Comparison of ENCODE assay signal across 19 cellular contexts in genomic region chr2:223618172-223619035, GRCh38. TPM values are rescaled to one million over a fixed set of nuclear protein-coding genes. Genes with fewer than 3 reads are reported as not detected.
A peak's percentile ranks its signal among the peaks of the same experiment; 100 is the strongest.
DNase-seq lines count a peak whose midpoint lies in the region; ATAC-seq and TF ChIP-seq lines count a peak whose summit lies in the region.
"Had no signal": no experiment of that assay in that cellular context is flagged by ENCODE, and none has a peak within 500 bp of the region (broad histone marks: within the 10 kb centered on the region; RNA-seq: fewer than 3 reads in every experiment).

No MANE protein-coding gene starts in this region.

- TF ChIP-seq EP300 in upper lobe of left lung (IDR thresholded peaks at IDR 0.05) (no peak), stomach (IDR thresholded peaks at IDR 0.05) (no peak)

- no peak for TF ChIP-seq POLR2A in upper lobe of left lung (IDR thresholded peaks at IDR 0.05)
- TF ChIP-seq POLR2A in stomach (IDR thresholded peaks at IDR 0.05) = no peak

- H3K36me3 ChIP-seq in upper lobe of right lung = no peaks in the 10 kb centered on the region
- no peaks in the 10 kb centered on the region for H3K36me3 ChIP-seq in upper lobe of left lung
- no peaks in the 10 kb centered on the region for H3K36me3 ChIP-seq in stomach

- DNase-seq in DMS 273 (lab: John Stamatoyannopoulos, UW; ENCODE audit: unreplicated experiment) = peak; percentile 30
- DNase-seq in DMS 273 treated with DMSO at 0.1 percent for 48 hours (lab: John Stamatoyannopoulos, UW) = no peak
- DNase-seq in astrocyte of the cerebellum (ENCODE audit: low read depth) = no peak
- peak; percentile 84 for DNase-seq in iPS-NIHi11 (ENCODE audit: low spot score)
- DNase-seq in upper lobe of right lung = no peak
- DNase-seq in NCI-H2081 treated with DMSO at 0.1 percent for 48 hours (lab: John Stamatoyannopoulos, UW) = no peak
- DNase-seq in upper lobe of left lung = no peak
- DNase-seq in stomach = no peak
- DNase-seq: activated CD4-positive, alpha-beta T cell treated with anti-CD3 and anti-CD28 coated beads for 4 hours; activated CD8-positive, alpha-beta memory T cell treated with anti-CD3 and anti-CD28 coated beads, Interleukin-2, amount 50 U/mL, for 4 hours; activated effector memory CD4-positive, alpha-beta T cell treated with anti-CD3 and anti-CD28 coated beads, Interleukin-2, amount 50 U/mL, for 16 hours; DMS79 treated with DMSO at 0.1 percent for 48 hours; HFFc6; NCI-H2081; NCI-H524 treated with DMSO at 0.1 percent for 48 hours; PC-9; testis had no signal

- no peaks in the 10 kb centered on the region for H3K9me3 ChIP-seq in upper lobe of right lung
- no peaks in the 10 kb centered on the region for H3K9me3 ChIP-seq in upper lobe of left lung
- no peaks in the 10 kb centered on the region for H3K9me3 ChIP-seq in stomach
- H3K9me3 ChIP-seq: testis had no signal

- no peaks in the 10 kb centered on the region for H3K4me1 ChIP-seq in upper lobe of right lung
- H3K4me1 ChIP-seq in upper lobe of left lung = peaks cover 0 to 4% (median under 1%) of the 10 kb centered on the region in 4 donors
- H3K4me1 ChIP-seq in stomach = peaks cover 0 to 5% (median 3%) of the 10 kb centered on the region in 4 donors

- WGBS in upper lobe of left lung, 2 donors = 34 to 36% methylated on average over 13 of the region's 13 CpGs
- 15 to 28% (median 21%) methylated on average over 13 of the region's 13 CpGs for WGBS in stomach, 5 donors

- ATAC-seq in upper lobe of right lung = peak; percentile 40
- ATAC-seq in upper lobe of left lung (ENCODE audit: low FRiP score in 2 of 2) = no peak

- intact Hi-C loops in upper lobe of right lung (cut with DNase I) = no loop called here
- intact Hi-C loops in stomach (cut with DNase I; ENCODE audit: low total_unique reads) = no loop called here

- H3K27ac ChIP-seq in upper lobe of right lung (no peak overlapping the region), upper lobe of left lung (no peak overlapping the region), stomach (no peak overlapping the region)
- H3K27ac ChIP-seq: 22Rv1, PC-9, testis had no signal

- H3K27me3 ChIP-seq in upper lobe of right lung (no peaks in the 10 kb centered on the region), upper lobe of left lung (no peaks in the 10 kb centered on the region), stomach (peaks cover 0 to 18% (median 0%) of the 10 kb centered on the region in 3 donors)
- H3K27me3 ChIP-seq: testis had no signal

- in situ Hi-C loops in astrocyte of the cerebellum (cut with HindIII; ENCODE audit: low sequenced_read_pairs) = no loop called here

- TF ChIP-seq CTCF in astrocyte of the cerebellum (IDR thresholded peaks at IDR 0.05; ENCODE audit: low read depth, low read length, missing control alignments) = peak; percentile 18
- no peak for TF ChIP-seq CTCF in upper lobe of right lung (IDR thresholded peaks at IDR 0.05)
- TF ChIP-seq CTCF in upper lobe of left lung (IDR thresholded peaks at IDR 0.05) = no peak
- no peak for TF ChIP-seq CTCF in stomach (IDR thresholded peaks at IDR 0.05)

- H3K4me3 ChIP-seq in astrocyte of the cerebellum (ENCODE audit: low read depth, low read length) (no peak overlapping the region), upper lobe of right lung (no peak overlapping the region), upper lobe of left lung (no peak overlapping the region), stomach (no peak overlapping the region)
- H3K4me3 ChIP-seq: lung, PC-9, testis had no signal

RNA-seq across cellular contexts. Expression of gene SCG2, which starts 16.2 kb away (rescaled TPM):
- 0.61 TPM for total RNA-seq in upper lobe of right lung
- total RNA-seq in upper lobe of left lung = under 1 TPM in 5 of 6 donors, not detected in 1; 0.15 to 0.79 (median 0.44) TPM
- total RNA-seq in stomach = 10 to 100 TPM in 2 of 5 donors, 1 to 10 TPM in 2, under 1 TPM in 1; 0.58 to 11.7 (median 7.1) TPM
- polyA plus RNA-seq in stomach = 1 to 10 TPM; 1.1 to 4.2 (median 1.2) TPM

Comparison
In these comparisons a context has a peak if more than half of its experiments do, and no peak if none do; other contexts are left out.
1. DNase-seq: peak in DMS 273 (single experiment) and iPS-NIHi11 (single experiment); none in DMS 273 treated with DMSO at 0.1 percent for 48 hours (single experiment), astrocyte of the cerebellum (single experiment), upper lobe of right lung (single experiment), NCI-H2081 treated with DMSO at 0.1 percent for 48 hours (single experiment), upper lobe of left lung (0 of 2) and stomach (single experiment).